ENCODE assay signal across 8 cellular contexts in the genomic region with DNA sequence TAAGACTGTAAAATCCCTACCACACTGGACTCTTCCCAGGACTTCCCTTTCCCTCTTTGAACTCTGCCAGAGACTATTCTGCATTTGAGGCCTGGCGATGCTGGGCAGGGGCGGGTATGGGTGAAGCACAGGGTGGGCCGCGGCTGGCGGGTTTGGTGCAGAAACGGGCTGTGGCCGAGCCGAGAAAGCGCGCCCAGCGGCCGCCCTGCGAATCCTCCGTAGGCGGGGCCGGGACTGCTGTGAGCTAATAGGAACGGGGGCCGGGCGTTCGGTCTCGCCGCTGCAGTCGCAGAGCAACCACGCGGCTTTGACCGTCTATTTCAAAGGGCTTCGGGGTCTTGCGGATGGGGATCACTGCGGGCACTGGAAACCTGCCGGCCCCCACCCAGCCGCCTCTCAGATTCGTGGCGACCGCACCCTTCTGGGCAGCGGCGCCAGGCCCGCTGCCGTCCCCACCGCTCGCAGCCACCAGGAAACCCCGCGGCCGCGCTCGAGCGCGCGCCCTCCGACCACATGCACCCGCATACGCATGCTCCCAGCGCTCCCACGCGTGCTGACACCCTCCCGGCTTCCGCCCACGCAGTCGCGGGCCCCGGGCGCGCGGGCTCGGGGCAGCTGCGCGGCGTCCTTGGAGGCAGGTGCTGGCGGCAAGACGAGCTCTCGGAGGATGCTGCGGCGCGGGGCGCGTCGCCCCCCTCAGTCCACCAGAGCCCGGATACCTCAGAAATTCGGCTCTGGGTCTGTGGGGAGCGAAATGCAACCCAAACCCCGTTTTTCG. TPM values are rescaled to one million over a fixed set of nuclear protein-coding genes. Genes with fewer than 3 reads are reported as not detected.
DNase-seq lines count a peak whose midpoint lies in the region; ATAC-seq and TF ChIP-seq lines count a peak whose summit lies in the region.

No MANE protein-coding gene starts in this region.

- H3K9me3 Mint-ChIP-seq in H9 = peaks cover 18 to 23% of the 10 kb centered on the region in 2 experiments
- no peaks in the 10 kb centered on the region for H3K9me3 Mint-ChIP-seq in activated naive CD8-positive, alpha-beta T cell (ENCODE audit: low read depth)
- H3K9me3 Mint-ChIP-seq in osteocyte (ENCODE audit: unreplicated experiment) = no peaks in the 10 kb centered on the region

- H3K79me1 ChIP-seq in H9 (ENCODE audit: insufficient read depth, low read depth, low read length, poor library complexity, severe bottlenecking) = no peaks in the 10 kb centered on the region

- no peaks in the 10 kb centered on the region for H3K9me3 ChIP-seq in H9 (ENCODE audit: control insufficient read depth, low read depth, low read length)
- H3K9me3 ChIP-seq in thoracic aorta = no peaks in the 10 kb centered on the region

- H4K91ac ChIP-seq in H9 (ENCODE audit: insufficient read length, low read depth, low read length) = no peak overlapping the region

- H3K36me3 Mint-ChIP-seq in H9 (ENCODE audit: insufficient read depth in 1 of 3, low read depth in 3 of 3) = peaks cover 7 to 19% (median 13%) of the 10 kb centered on the region in 3 experiments
- no peaks in the 10 kb centered on the region for H3K36me3 Mint-ChIP-seq in activated naive CD8-positive, alpha-beta T cell
- H3K36me3 Mint-ChIP-seq in osteocyte (ENCODE audit: unreplicated experiment) = no peaks in the 10 kb centered on the region

- H3K4me2 ChIP-seq in H9 (ENCODE audit: insufficient read depth, insufficient read length, low read length) = peak overlapping the region; percentile 77

- H4K5ac ChIP-seq in H9 (ENCODE audit: insufficient read length, low read depth, low read length) = no peak overlapping the region

- no peaks in the 10 kb centered on the region for H3K23me2 ChIP-seq in H9 (ENCODE audit: insufficient read length, low read depth, low read length, poor library complexity, severe bottlenecking)

- peak overlapping the region; percentile 33 for H3K18ac ChIP-seq in H9 (ENCODE audit: insufficient read length, low read depth, low read length)

- peak; percentile 89 for DNase-seq in H9
- DNase-seq in M059J (ENCODE audit: low read depth) = peak; percentile 84
- peak; percentile 77 to 95 (median 89) for DNase-seq in head of caudate nucleus
- DNase-seq in osteocyte (ENCODE audit: extremely low spot score, unreplicated experiment) = peak; percentile 94
- peak; percentile 66 for DNase-seq in thoracic aorta (ENCODE audit: low spot score)

- ATAC-seq in SK-N-SH treated with all-trans-retinoic acid at 6 μM for 48 hours (peak; percentile 77), thoracic aorta (ENCODE audit: insufficient number of reproducible peaks, low FRiP score, low read depth) (peak; percentile 50)

- no peak overlapping the region for H3K23ac ChIP-seq in H9 (ENCODE audit: insufficient read length, low read depth, low read length)

- peak overlapping the region; percentile 84 for H3K4me3 ChIP-seq in GM08714 (ENCODE audit: low read length)
- H3K4me3 ChIP-seq in thoracic aorta = peak overlapping the region; percentile 93

- H2BK20ac ChIP-seq in H9 (ENCODE audit: low read depth, low read length, poor library complexity, severe bottlenecking) = no peak overlapping the region

- H2BK5ac ChIP-seq in H9 (ENCODE audit: insufficient read length, low read length) = no peak overlapping the region

- no peak overlapping the region for H3K56ac ChIP-seq in H9 (ENCODE audit: insufficient read length, low read depth, low read length)

- H3T11ph ChIP-seq in H9 (ENCODE audit: low read length) = no peak overlapping the region

- H2AK5ac ChIP-seq in H9 (ENCODE audit: insufficient read length, low read length) = no peak overlapping the region

- H3K9ac ChIP-seq in H9 (ENCODE audit: extremely low read depth, insufficient read length, low read length) = peak overlapping the region; percentile 30

- TF ChIP-seq CTCF in H9 (conservative IDR thresholded peaks at IDR 0.05) (peak; percentile 42; the same call in 2 of the 3 replicates), osteocyte (IDR thresholded peaks at IDR 0.05) (peak; percentile 42), thoracic aorta (IDR thresholded peaks at IDR 0.05) (peak; percentile 52)

- H3K27me3 ChIP-seq in H9 (ENCODE audit: insufficient read depth, low read length) (no peaks in the 10 kb centered on the region), thoracic aorta (replicated peaks; ENCODE audit: insufficient read depth) (no peaks in the 10 kb centered on the region)

- H3K27ac ChIP-seq in H9 (ENCODE audit: insufficient read length, low read depth, low read length) (no peak overlapping the region), thoracic aorta (peak overlapping the region; percentile 95 to 98)

- no peaks in the 10 kb centered on the region for H3K79me2 ChIP-seq in H9 (ENCODE audit: insufficient read depth, low read length)

- H3K4ac ChIP-seq in H9 (ENCODE audit: low read depth, low read length) = no peak overlapping the region

- H3K4me1 Mint-ChIP-seq in H9 (peaks cover 10% of the 10 kb centered on the region in 2 experiments), osteocyte (ENCODE audit: unreplicated experiment) (peaks cover 19% of the 10 kb centered on the region)
- peaks cover 21% of the 10 kb centered on the region for H3K4me1 Mint-ChIP-seq in activated naive CD8-positive, alpha-beta T cell (ENCODE audit: low read depth)

- H3K27ac Mint-ChIP-seq in H9 = peak overlapping the region in 1 of 3 experiments; percentile 67; a peak in 3 of 7 replicates
- H3K27ac Mint-ChIP-seq in activated naive CD8-positive, alpha-beta T cell = peak overlapping the region; percentile 94
- peak overlapping the region; percentile 96 for H3K27ac Mint-ChIP-seq in osteocyte (ENCODE audit: unreplicated experiment)

- H3K27me3 Mint-ChIP-seq in H9 (ENCODE audit: low read depth) (peaks cover 3% of the 10 kb centered on the region; the same call in 1 of the 2 replicates), osteocyte (ENCODE audit: unreplicated experiment) (no peaks in the 10 kb centered on the region)
- H3K27me3 Mint-ChIP-seq in activated naive CD8-positive, alpha-beta T cell = no peaks in the 10 kb centered on the region

- H4K8ac ChIP-seq in H9 (replicated peaks; ENCODE audit: insufficient read length, low read depth, low read length) = no peak overlapping the region

- H3K36me3 ChIP-seq in thoracic aorta = no peaks in the 10 kb centered on the region

- H3K4me1 ChIP-seq in H9 (ENCODE audit: insufficient read depth, low read length) (no peaks in the 10 kb centered on the region), thoracic aorta (ENCODE audit: control insufficient read depth in 1 of 2, low read depth in 2 of 2) (peaks cover 7 to 26% of the 10 kb centered on the region in 2 donors)

- WGBS in H9 (ENCODE audit: extremely low coverage, insufficient read length, low lambda C conversion rate) = no CpG with 5 or more reads among the region's 81 CpGs

- peak overlapping the region; percentile 17 for H2AFZ ChIP-seq in H9 (ENCODE audit: low read length)

- H3K14ac ChIP-seq in H9 (ENCODE audit: insufficient read depth, low read length) = peak overlapping the region; percentile 82; the same call in 1 of the 2 replicates

- peak overlapping the region; percentile 89 to 93 for H3K4me3 Mint-ChIP-seq in H9
- H3K4me3 Mint-ChIP-seq in activated naive CD8-positive, alpha-beta T cell = peak overlapping the region; percentile 87
- peak overlapping the region; percentile 97 for H3K4me3 Mint-ChIP-seq in osteocyte (ENCODE audit: unreplicated experiment)

- peak overlapping the region; percentile 10 for H2BK120ac ChIP-seq in H9 (ENCODE audit: low read depth, low read length, poor library complexity, severe bottlenecking)

- H2BK12ac ChIP-seq in H9 (ENCODE audit: insufficient read length, low read depth, low read length) = no peak overlapping the region

- H2BK15ac ChIP-seq in H9 (ENCODE audit: low read depth, low read length) = no peak overlapping the region

- intact Hi-C loops in head of caudate nucleus (cut with DNase I) = loop anchor here (2.0 to 10.0 kb wide), 2 partner anchors 402 to 500 kb away; a partner anchor contains a TSS

- no peaks in the 10 kb centered on the region for H4K20me1 ChIP-seq in H9 (ENCODE audit: control insufficient read depth, insufficient read depth, insufficient read length)

TF ChIP-seq in SK-N-SH treated with all-trans-retinoic acid at 6 μM for 48 hours, 23 proteins besides CTCF, POLR2A, EP300 and RAD21 (continues in another document):
- no peak for TF ChIP-seq ZFP3 (CRISPR knock-in tag; IDR thresholded peaks at IDR 0.05)
- no peak for TF ChIP-seq ZFP30 (CRISPR knock-in tag; IDR thresholded peaks at IDR 0.05)
- no peak for TF ChIP-seq BACH2 (CRISPR knock-in tag; IDR thresholded peaks at IDR 0.05; ENCODE audit: borderline replicate concordance)
- no peak for TF ChIP-seq ZNF8 (CRISPR knock-in tag; IDR thresholded peaks at IDR 0.05)
- TF ChIP-seq OSR1 (CRISPR knock-in tag; IDR thresholded peaks at IDR 0.05) = no peak
- TF ChIP-seq PPARA (CRISPR knock-in tag; IDR thresholded peaks at IDR 0.05; ENCODE audit: borderline replicate concordance) = no peak
- no peak for TF ChIP-seq ESRRG (CRISPR knock-in tag; IDR thresholded peaks at IDR 0.05)
- no peak for TF ChIP-seq ZNF70 (CRISPR knock-in tag; IDR thresholded peaks at IDR 0.05)
- TF ChIP-seq GLIS3 (CRISPR knock-in tag; IDR thresholded peaks at IDR 0.05) = no peak
- TF ChIP-seq, protein P1, sequence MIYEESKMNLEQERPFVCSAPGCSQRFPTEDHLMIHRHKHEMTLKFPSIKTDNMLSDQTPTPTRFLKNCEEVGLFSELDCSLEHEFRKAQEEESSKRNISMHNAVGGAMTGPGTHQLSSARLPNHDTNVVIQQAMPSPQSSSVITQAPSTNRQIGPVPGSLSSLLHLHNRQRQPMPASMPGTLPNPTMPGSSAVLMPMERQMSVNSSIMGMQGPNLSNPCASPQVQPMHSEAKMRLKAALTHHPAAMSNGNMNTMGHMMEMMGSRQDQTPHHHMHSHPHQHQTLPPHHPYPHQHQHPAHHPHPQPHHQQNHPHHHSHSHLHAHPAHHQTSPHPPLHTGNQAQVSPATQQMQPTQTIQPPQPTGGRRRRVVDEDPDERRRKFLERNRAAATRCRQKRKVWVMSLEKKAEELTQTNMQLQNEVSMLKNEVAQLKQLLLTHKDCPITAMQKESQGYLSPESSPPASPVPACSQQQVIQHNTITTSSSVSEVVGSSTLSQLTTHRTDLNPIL (CRISPR knock-in tag; IDR thresholded peaks at IDR 0.05; ENCODE audit: low read depth) = no peak

RNA-seq across cellular contexts. Expression of a gene that starts 32.7 kb away (rescaled TPM):
- total RNA-seq in H9 (2021) (96.0 and 101 TPM in 2 replicates), osteocyte (48.0 and 49.4 TPM in 2 replicates), thoracic aorta (10 to 100 TPM; 24.2 to 41.5 TPM)
- total RNA-seq in M059J (2014; rRNA removed; shearing (Covaris generic)) = 26.7 and 50.1 TPM in 2 replicates
